In the genomic region with DNA sequence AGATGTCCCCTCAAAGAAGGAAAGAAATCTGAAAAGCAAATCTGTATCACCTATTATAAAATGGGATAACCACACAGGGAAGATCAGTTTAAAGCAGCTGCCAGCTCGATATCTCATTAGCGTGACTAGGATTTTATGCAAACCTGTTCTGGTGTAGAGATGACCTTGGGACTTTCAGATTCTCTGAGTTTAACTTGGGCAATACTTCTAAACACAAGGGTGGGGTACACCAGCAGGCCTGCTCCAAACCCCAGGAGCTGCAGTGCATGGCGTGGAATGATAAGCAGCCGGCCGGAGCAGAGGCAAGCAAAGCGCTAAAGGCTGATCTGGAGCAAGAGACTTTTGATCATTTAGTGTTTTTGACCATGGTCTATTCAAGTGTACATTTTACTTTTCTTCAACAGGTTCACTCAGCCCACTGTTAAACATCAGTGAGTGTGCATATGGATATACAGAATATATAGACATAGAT, we compare ENCODE assay signal across 1 cellular context.
TF ChIP-seq lines count a peak whose summit lies in the region.

No MANE protein-coding gene starts in this region.

TF ChIP-seq in HepG2, 621 proteins besides CTCF, POLR2A, EP300 and RAD21 (continued from another document and continues in another):
- TF ChIP-seq, protein P1, sequence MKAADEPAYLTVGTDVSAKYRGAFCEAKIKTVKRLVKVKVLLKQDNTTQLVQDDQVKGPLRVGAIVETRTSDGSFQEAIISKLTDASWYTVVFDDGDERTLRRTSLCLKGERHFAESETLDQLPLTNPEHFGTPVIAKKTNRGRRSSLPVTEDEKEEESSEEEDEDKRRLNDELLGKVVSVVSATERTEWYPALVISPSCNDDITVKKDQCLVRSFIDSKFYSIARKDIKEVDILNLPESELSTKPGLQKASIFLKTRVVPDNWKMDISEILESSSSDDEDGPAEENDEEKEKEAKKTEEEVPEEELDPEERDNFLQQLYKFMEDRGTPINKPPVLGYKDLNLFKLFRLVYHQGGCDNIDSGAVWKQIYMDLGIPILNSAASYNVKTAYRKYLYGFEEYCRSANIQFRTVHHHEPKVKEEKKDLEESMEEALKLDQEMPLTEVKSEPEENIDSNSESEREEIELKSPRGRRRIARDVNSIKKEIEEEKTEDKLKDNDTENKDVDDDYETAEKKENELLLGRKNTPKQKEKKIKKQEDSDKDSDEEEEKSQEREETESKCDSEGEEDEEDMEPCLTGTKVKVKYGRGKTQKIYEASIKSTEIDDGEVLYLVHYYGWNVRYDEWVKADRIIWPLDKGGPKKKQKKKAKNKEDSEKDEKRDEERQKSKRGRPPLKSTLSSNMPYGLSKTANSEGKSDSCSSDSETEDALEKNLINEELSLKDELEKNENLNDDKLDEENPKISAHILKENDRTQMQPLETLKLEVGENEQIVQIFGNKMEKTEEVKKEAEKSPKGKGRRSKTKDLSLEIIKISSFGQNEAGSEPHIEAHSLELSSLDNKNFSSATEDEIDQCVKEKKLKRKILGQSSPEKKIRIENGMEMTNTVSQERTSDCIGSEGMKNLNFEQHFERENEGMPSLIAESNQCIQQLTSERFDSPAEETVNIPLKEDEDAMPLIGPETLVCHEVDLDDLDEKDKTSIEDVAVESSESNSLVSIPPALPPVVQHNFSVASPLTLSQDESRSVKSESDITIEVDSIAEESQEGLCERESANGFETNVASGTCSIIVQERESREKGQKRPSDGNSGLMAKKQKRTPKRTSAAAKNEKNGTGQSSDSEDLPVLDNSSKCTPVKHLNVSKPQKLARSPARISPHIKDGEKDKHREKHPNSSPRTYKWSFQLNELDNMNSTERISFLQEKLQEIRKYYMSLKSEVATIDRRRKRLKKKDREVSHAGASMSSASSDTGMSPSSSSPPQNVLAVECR (CRISPR knock-in tag; IDR thresholded peaks at IDR 0.05; ENCODE audit: borderline replicate concordance): 0 out of 2 replicates have a peak, but pooled peaks have one; percentile 4
- TF ChIP-seq MXD4 (CRISPR knock-in tag; IDR thresholded peaks at IDR 0.05) (0 out of 2 replicates have a peak, but pooled peaks have one; percentile 10), ZNF777 (CRISPR knock-in tag; IDR thresholded peaks at IDR 0.05) (no peak), ZC3H13 (CRISPR knock-in tag; IDR thresholded peaks at IDR 0.05) (0 out of 2 replicates have a peak, but pooled peaks have one; percentile 16), TBX2 (CRISPR knock-in tag; IDR thresholded peaks at IDR 0.05; ENCODE audit: borderline replicate concordance) (peak; percentile 36), HNF4A (CRISPR knock-in tag; IDR thresholded peaks at IDR 0.05) (peak; percentile 58), ZNF605 (CRISPR knock-in tag; IDR thresholded peaks at IDR 0.05) (no peak), ZNF780A (CRISPR knock-in tag; IDR thresholded peaks at IDR 0.05) (0 out of 2 replicates have a peak, but pooled peaks have one; percentile 35), KAT7 (CRISPR knock-in tag; IDR thresholded peaks at IDR 0.05; ENCODE audit: borderline replicate concordance) (0 out of 2 replicates have a peak, but pooled peaks have one; percentile 65), CEBPB (IDR thresholded peaks at IDR 0.05; ENCODE audit: borderline replicate concordance, low read depth, low read length) (peak; percentile 50; the same call in 1 of the 2 replicates), ZNF614 (CRISPR knock-in tag; IDR thresholded peaks at IDR 0.05; ENCODE audit: borderline replicate concordance) (0 out of 2 replicates have a peak, but pooled peaks have one; percentile 51), FOXO1 (CRISPR knock-in tag; IDR thresholded peaks at IDR 0.05) (no peak), ZFP37 (CRISPR knock-in tag; IDR thresholded peaks at IDR 0.05; ENCODE audit: borderline replicate concordance) (no peak), NAIF1 (CRISPR knock-in tag; IDR thresholded peaks at IDR 0.05; ENCODE audit: borderline replicate concordance) (0 out of 2 replicates have a peak, but pooled peaks have one; percentile 32), ZNF33B (CRISPR knock-in tag; IDR thresholded peaks at IDR 0.05) (0 out of 2 replicates have a peak, but pooled peaks have one; percentile 53), ZNF563 (CRISPR knock-in tag; IDR thresholded peaks at IDR 0.05) (no peak), REL (CRISPR knock-in tag; conservative IDR thresholded peaks at IDR 0.05) (no peak), NFIC (IDR thresholded peaks at IDR 0.05; ENCODE audit: low read length) (peak; percentile 43; the same call in 1 of the 2 replicates), SCMH1 (CRISPR knock-in tag; IDR thresholded peaks at IDR 0.05; ENCODE audit: borderline replicate concordance) (no peak), MIXL1 (CRISPR knock-in tag; IDR thresholded peaks at IDR 0.05) (no peak), TBX3 (IDR thresholded peaks at IDR 0.05; ENCODE audit: borderline replicate concordance) (no peak), CEBPG (CRISPR knock-in tag; IDR thresholded peaks at IDR 0.05) (peak; percentile 61), ZNF333 (CRISPR knock-in tag; IDR thresholded peaks at IDR 0.05; ENCODE audit: borderline replicate concordance) (no peak), GATA4 (IDR thresholded peaks at IDR 0.05; ENCODE audit: borderline replicate concordance, low read depth) (no peak), ZBTB10 (CRISPR knock-in tag; IDR thresholded peaks at IDR 0.05; ENCODE audit: borderline replicate concordance) (peak; percentile 68; the same call in 1 of the 2 replicates), PCBP2 (optimal IDR thresholded peaks at IDR 0.05; ENCODE audit: low read depth, low read length, poor library complexity, severe bottlenecking) (no peak), ISL2 (CRISPR knock-in tag; IDR thresholded peaks at IDR 0.05) (no peak), ZNF343 (CRISPR knock-in tag; IDR thresholded peaks at IDR 0.05) (no peak), THAP11 (CRISPR knock-in tag; IDR thresholded peaks at IDR 0.05) (no peak), GATAD2A (CRISPR knock-in tag; IDR thresholded peaks at IDR 0.05) (peak; percentile 36; the same call in 1 of the 2 replicates), FOSL2 (CRISPR knock-in tag; IDR thresholded peaks at IDR 0.05) (0 out of 2 replicates have a peak, but pooled peaks have one; percentile 9), SAP130 (CRISPR knock-in tag; IDR thresholded peaks at IDR 0.05; ENCODE audit: low read depth) (peak; percentile 41; the same call in 1 of the 2 replicates), SIX1 (CRISPR knock-in tag; IDR thresholded peaks at IDR 0.05; ENCODE audit: borderline replicate concordance) (no peak), ATM (IDR thresholded peaks at IDR 0.05; ENCODE audit: borderline replicate concordance) (no peak), HNRNPUL1 (IDR thresholded peaks at IDR 0.05; ENCODE audit: low read depth, low read length) (no peak), RORA (CRISPR knock-in tag; IDR thresholded peaks at IDR 0.05) (no peak), FOXO4 (CRISPR knock-in tag; conservative IDR thresholded peaks at IDR 0.05) (no peak), CHD4 (IDR thresholded peaks at IDR 0.05; ENCODE audit: borderline replicate concordance, low read length) (0 out of 2 replicates have a peak, but pooled peaks have one; percentile 72), SSRP1 (CRISPR knock-in tag; IDR thresholded peaks at IDR 0.05) (no peak), ZNF564 (CRISPR knock-in tag; IDR thresholded peaks at IDR 0.05) (no peak), SALL1 (CRISPR knock-in tag; IDR thresholded peaks at IDR 0.05) (peak; percentile 70), ZFY (CRISPR knock-in tag; IDR thresholded peaks at IDR 0.05) (peak; percentile 39; the same call in 1 of the 2 replicates), FOXM1 (CRISPR knock-in tag; IDR thresholded peaks at IDR 0.05) (no peak), ZFP62 (CRISPR knock-in tag; IDR thresholded peaks at IDR 0.05) (no peak), ZNF816 (CRISPR knock-in tag; IDR thresholded peaks at IDR 0.05; ENCODE audit: borderline replicate concordance) (no peak), BHLHE40 (IDR thresholded peaks at IDR 0.05; ENCODE audit: low read length) (no peak), CREM (IDR thresholded peaks at IDR 0.05) (no peak), CREM (CRISPR knock-in tag; IDR thresholded peaks at IDR 0.05) (no peak), KMT2A (CRISPR knock-in tag; IDR thresholded peaks at IDR 0.05) (peak; percentile 51), NFE2L1 (CRISPR knock-in tag; IDR thresholded peaks at IDR 0.05; ENCODE audit: borderline replicate concordance) (no peak), ZNF354B (CRISPR knock-in tag; IDR thresholded peaks at IDR 0.05) (no peak), HNF4G (IDR thresholded peaks at IDR 0.05; ENCODE audit: borderline replicate concordance, low read depth, low read length) (peak; percentile 70; the same call in 1 of the 2 replicates), HNF4G (CRISPR knock-in tag; IDR thresholded peaks at IDR 0.05; ENCODE audit: borderline replicate concordance, low read depth) (no peak)
- TF ChIP-seq, protein P2, sequence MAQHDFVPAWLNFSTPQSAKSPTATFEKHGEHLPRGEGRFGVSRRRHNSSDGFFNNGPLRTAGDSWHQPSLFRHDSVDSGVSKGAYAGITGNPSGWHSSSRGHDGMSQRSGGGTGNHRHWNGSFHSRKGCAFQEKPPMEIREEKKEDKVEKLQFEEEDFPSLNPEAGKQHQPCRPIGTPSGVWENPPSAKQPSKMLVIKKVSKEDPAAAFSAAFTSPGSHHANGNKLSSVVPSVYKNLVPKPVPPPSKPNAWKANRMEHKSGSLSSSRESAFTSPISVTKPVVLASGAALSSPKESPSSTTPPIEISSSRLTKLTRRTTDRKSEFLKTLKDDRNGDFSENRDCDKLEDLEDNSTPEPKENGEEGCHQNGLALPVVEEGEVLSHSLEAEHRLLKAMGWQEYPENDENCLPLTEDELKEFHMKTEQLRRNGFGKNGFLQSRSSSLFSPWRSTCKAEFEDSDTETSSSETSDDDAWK (CRISPR knock-in tag; IDR thresholded peaks at IDR 0.05): no peak
- TF ChIP-seq, protein P3, sequence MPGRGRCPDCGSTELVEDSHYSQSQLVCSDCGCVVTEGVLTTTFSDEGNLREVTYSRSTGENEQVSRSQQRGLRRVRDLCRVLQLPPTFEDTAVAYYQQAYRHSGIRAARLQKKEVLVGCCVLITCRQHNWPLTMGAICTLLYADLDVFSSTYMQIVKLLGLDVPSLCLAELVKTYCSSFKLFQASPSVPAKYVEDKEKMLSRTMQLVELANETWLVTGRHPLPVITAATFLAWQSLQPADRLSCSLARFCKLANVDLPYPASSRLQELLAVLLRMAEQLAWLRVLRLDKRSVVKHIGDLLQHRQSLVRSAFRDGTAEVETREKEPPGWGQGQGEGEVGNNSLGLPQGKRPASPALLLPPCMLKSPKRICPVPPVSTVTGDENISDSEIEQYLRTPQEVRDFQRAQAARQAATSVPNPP (CRISPR knock-in tag; IDR thresholded peaks at IDR 0.05): no peak
- TF ChIP-seq, protein P4, sequence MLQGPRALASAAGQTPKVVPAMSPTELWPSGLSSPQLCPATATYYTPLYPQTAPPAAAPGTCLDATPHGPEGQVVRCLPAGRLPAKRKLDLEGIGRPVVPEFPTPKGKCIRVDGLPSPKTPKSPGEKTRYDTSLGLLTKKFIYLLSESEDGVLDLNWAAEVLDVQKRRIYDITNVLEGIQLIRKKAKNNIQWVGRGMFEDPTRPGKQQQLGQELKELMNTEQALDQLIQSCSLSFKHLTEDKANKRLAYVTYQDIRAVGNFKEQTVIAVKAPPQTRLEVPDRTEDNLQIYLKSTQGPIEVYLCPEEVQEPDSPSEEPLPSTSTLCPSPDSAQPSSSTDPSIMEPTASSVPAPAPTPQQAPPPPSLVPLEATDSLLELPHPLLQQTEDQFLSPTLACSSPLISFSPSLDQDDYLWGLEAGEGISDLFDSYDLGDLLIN (CRISPR knock-in tag; IDR thresholded peaks at IDR 0.05; ENCODE audit: borderline replicate concordance): no peak
- TF ChIP-seq, protein P5, sequence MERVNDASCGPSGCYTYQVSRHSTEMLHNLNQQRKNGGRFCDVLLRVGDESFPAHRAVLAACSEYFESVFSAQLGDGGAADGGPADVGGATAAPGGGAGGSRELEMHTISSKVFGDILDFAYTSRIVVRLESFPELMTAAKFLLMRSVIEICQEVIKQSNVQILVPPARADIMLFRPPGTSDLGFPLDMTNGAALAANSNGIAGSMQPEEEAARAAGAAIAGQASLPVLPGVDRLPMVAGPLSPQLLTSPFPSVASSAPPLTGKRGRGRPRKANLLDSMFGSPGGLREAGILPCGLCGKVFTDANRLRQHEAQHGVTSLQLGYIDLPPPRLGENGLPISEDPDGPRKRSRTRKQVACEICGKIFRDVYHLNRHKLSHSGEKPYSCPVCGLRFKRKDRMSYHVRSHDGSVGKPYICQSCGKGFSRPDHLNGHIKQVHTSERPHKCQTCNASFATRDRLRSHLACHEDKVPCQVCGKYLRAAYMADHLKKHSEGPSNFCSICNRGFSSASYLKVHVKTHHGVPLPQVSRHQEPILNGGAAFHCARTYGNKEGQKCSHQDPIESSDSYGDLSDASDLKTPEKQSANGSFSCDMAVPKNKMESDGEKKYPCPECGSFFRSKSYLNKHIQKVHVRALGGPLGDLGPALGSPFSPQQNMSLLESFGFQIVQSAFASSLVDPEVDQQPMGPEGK (CRISPR knock-in tag; IDR thresholded peaks at IDR 0.05): peak; percentile 58
